21 cellular contexts compared by ENCODE assay signal in the genomic region with DNA sequence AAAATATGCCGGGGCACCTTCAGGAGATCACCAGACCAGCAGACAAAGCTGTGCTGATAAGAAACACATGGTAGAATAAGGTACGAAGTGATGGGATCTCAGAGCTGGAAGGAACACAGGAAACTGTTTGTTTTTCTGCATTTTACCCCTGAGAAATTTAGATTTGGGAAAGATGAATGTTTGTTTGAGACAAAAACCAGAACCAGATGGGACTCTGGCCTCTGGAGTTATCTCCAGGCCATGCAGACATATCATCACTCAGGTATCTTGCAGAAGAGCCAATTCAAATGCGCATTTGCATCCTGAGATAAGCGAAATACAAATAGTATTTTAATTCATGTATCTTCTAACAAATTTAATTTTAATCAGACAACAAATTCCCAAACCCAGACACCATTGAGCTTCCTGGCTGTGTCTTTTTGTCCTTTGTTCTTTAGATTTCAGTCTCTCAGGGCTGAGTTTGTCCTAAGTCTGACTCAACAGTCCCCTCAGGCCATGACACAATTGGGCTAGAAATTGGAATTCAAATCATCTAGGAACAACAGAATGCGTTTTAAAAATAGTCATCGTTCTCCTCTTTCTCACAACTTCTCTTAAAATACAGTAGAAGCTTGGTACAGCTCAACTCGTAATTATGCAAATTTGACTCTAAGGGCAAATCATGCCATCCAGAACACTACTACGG.
"Had no signal": no experiment of that assay in that cellular context is flagged by ENCODE, and none has a peak within 500 bp of the region (broad histone marks: within the 10 kb centered on the region; RNA-seq: fewer than 3 reads in every experiment).

No MANE protein-coding gene starts in this region.

- H3K4me2 ChIP-seq: hepatocyte, neural progenitor cell, smooth muscle cell had no signal

- H3K4me1 ChIP-seq: colonic mucosa, esophagus squamous epithelium, neural progenitor cell, testis, tibial nerve had no signal

- ATAC-seq: left lobe of liver; natural killer cell treated with Interleukin-12 subunit alpha and Interleukin-12 subunit beta and Interleukin-15 and Interleukin-18, amount 100 ng/mL, for 72 hours; right cardiac atrium; stimulated activated effector memory CD8-positive, alpha-beta T cell treated with anti-CD3 and anti-CD28 coated beads, Interleukin-12 subunit alpha, Interleukin-12 subunit beta, amount 100 ng/mL, for 72 hours had no signal

- H3K4me3 ChIP-seq: colonic mucosa, esophagus squamous epithelium, hepatocyte, neural progenitor cell, ovary, smooth muscle cell, testis, tibial nerve had no signal

- H3K9me3 ChIP-seq: colonic mucosa, esophagus squamous epithelium, ovary, testis had no signal

- DNase-seq: cerebellar nuclear complex; colonic mucosa; dermis blood vessel endothelial cell; esophagus squamous epithelium; head of caudate nucleus; kidney glomerular epithelial cell; nucleus accumbens; ovary; right cardiac atrium; stimulated activated CD4-positive, alpha-beta T cell treated with anti-CD3 and anti-CD28 coated beads, Interleukin-2, amount 100 ng/mL, for 48 hours; stimulated activated CD8-positive, alpha-beta memory T cell treated with anti-CD3 and anti-CD28 coated beads, Interleukin-4, amount 100 ng/mL, for 48 hours; testis had no signal

- H3K27ac Mint-ChIP-seq: mesothelial cell of epicardium; natural killer cell treated with Interleukin-12 subunit alpha and Interleukin-12 subunit beta and Interleukin-15 and Interleukin-18, amount 100 ng/mL, for 72 hours; neural progenitor cell; stimulated activated effector memory CD8-positive, alpha-beta T cell treated with anti-CD3 and anti-CD28 coated beads, Interleukin-12 subunit alpha, Interleukin-12 subunit beta, amount 100 ng/mL, for 72 hours; stimulated activated naive CD8-positive, alpha-beta T cell treated with anti-CD3 and anti-CD28 coated beads, Interleukin-15, Interleukin-2, amounts not matched to agents 100 ng/mL and 50 ng/mL, for 24 hours had no signal

- H3K9ac ChIP-seq: neural progenitor cell had no signal

- H2AFZ ChIP-seq: hepatocyte, neural progenitor cell had no signal

- H3K27ac ChIP-seq: colonic mucosa, esophagus squamous epithelium, hepatocyte, neural progenitor cell, ovary, testis, tibial nerve had no signal

- H3K9me3 Mint-ChIP-seq: neural progenitor cell; stimulated activated naive CD8-positive, alpha-beta T cell treated with anti-CD3 and anti-CD28 coated beads, Interleukin-15, Interleukin-2, amounts not matched to agents 100 ng/mL and 50 ng/mL, for 24 hours had no signal

- H3K27me3 ChIP-seq: colonic mucosa, esophagus squamous epithelium, hepatocyte, neural progenitor cell, ovary, testis, tibial nerve had no signal

- H3K36me3 ChIP-seq: colonic mucosa, esophagus squamous epithelium, neural progenitor cell, ovary, tibial nerve had no signal

- H3K79me2 ChIP-seq: hepatocyte had no signal

- H3K36me3 Mint-ChIP-seq: mesothelial cell of epicardium; neural progenitor cell; stimulated activated effector memory CD8-positive, alpha-beta T cell treated with anti-CD3 and anti-CD28 coated beads, Interleukin-12 subunit alpha, Interleukin-12 subunit beta, amount 100 ng/mL, for 72 hours had no signal
